1 cellular context compared by ENCODE assay signal in genomic region chr2:3536682-3537632, GRCh38.
TF ChIP-seq lines count a peak whose summit lies in the region.

No MANE protein-coding gene starts in this region.

TF ChIP-seq in HepG2, 621 proteins besides CTCF, POLR2A, EP300 and RAD21 (continued from another document and continues in another):
- TF ChIP-seq, protein P1, sequence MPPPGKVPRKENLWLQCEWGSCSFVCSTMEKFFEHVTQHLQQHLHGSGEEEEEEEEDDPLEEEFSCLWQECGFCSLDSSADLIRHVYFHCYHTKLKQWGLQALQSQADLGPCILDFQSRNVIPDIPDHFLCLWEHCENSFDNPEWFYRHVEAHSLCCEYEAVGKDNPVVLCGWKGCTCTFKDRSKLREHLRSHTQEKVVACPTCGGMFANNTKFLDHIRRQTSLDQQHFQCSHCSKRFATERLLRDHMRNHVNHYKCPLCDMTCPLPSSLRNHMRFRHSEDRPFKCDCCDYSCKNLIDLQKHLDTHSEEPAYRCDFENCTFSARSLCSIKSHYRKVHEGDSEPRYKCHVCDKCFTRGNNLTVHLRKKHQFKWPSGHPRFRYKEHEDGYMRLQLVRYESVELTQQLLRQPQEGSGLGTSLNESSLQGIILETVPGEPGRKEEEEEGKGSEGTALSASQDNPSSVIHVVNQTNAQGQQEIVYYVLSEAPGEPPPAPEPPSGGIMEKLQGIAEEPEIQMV (CRISPR knock-in tag; IDR thresholded peaks at IDR 0.05; ENCODE audit: low read depth) = no peak
- TF ChIP-seq PATZ1 (CRISPR knock-in tag; IDR thresholded peaks at IDR 0.05) (peak; percentile 44; the same call in 1 of the 2 replicates), SIN3B (IDR thresholded peaks at IDR 0.05; ENCODE audit: low read length) (no peak), KMT2A (CRISPR knock-in tag; IDR thresholded peaks at IDR 0.05) (no peak; the same call in none of the 2 replicates), ESRRA (CRISPR knock-in tag; IDR thresholded peaks at IDR 0.05; ENCODE audit: low read depth) (no peak; the same call in 1 of the 2 replicates), MED13 (CRISPR knock-in tag; IDR thresholded peaks at IDR 0.05) (0 out of 2 replicates have a peak, but pooled peaks have one; percentile 24), ZNF335 (CRISPR knock-in tag; IDR thresholded peaks at IDR 0.05) (no peak), RBFOX2 (IDR thresholded peaks at IDR 0.05; ENCODE audit: low read depth, low read length) (peak; percentile 4; the same call in 1 of the 2 replicates), POGZ (CRISPR knock-in tag; IDR thresholded peaks at IDR 0.05) (peak; percentile 82), IRX3 (CRISPR knock-in tag; IDR thresholded peaks at IDR 0.05; ENCODE audit: borderline replicate concordance, low read depth) (no peak), HMGXB4 (CRISPR knock-in tag; IDR thresholded peaks at IDR 0.05; ENCODE audit: borderline replicate concordance in 1 of 2, low read depth in 1 of 2) (peak; percentile 91 to 94), PHF20 (CRISPR knock-in tag; IDR thresholded peaks at IDR 0.05) (peak; percentile 38; the same call in 1 of the 2 replicates), SIX4 (CRISPR knock-in tag; IDR thresholded peaks at IDR 0.05) (0 out of 2 replicates have a peak, but pooled peaks have one; percentile 53), IRF2 (CRISPR knock-in tag; IDR thresholded peaks at IDR 0.05) (peak; percentile 49; the same call in 1 of the 2 replicates), ZNF24 (IDR thresholded peaks at IDR 0.05) (no peak), NR2C2 (CRISPR knock-in tag; IDR thresholded peaks at IDR 0.05; ENCODE audit: borderline replicate concordance) (peak; percentile 66; the same call in 1 of the 2 replicates), ZNF256 (CRISPR knock-in tag; conservative IDR thresholded peaks at IDR 0.05) (0 out of 2 replicates have a peak, but pooled peaks have one; percentile 30), KDM3A (CRISPR knock-in tag; IDR thresholded peaks at IDR 0.05; ENCODE audit: low read depth) (0 out of 2 replicates have a peak, but pooled peaks have one; percentile 27), ZBTB33 (CRISPR knock-in tag; IDR thresholded peaks at IDR 0.05) (peak; percentile 23; the same call in 1 of the 2 replicates)
- TF ChIP-seq, protein P2, sequence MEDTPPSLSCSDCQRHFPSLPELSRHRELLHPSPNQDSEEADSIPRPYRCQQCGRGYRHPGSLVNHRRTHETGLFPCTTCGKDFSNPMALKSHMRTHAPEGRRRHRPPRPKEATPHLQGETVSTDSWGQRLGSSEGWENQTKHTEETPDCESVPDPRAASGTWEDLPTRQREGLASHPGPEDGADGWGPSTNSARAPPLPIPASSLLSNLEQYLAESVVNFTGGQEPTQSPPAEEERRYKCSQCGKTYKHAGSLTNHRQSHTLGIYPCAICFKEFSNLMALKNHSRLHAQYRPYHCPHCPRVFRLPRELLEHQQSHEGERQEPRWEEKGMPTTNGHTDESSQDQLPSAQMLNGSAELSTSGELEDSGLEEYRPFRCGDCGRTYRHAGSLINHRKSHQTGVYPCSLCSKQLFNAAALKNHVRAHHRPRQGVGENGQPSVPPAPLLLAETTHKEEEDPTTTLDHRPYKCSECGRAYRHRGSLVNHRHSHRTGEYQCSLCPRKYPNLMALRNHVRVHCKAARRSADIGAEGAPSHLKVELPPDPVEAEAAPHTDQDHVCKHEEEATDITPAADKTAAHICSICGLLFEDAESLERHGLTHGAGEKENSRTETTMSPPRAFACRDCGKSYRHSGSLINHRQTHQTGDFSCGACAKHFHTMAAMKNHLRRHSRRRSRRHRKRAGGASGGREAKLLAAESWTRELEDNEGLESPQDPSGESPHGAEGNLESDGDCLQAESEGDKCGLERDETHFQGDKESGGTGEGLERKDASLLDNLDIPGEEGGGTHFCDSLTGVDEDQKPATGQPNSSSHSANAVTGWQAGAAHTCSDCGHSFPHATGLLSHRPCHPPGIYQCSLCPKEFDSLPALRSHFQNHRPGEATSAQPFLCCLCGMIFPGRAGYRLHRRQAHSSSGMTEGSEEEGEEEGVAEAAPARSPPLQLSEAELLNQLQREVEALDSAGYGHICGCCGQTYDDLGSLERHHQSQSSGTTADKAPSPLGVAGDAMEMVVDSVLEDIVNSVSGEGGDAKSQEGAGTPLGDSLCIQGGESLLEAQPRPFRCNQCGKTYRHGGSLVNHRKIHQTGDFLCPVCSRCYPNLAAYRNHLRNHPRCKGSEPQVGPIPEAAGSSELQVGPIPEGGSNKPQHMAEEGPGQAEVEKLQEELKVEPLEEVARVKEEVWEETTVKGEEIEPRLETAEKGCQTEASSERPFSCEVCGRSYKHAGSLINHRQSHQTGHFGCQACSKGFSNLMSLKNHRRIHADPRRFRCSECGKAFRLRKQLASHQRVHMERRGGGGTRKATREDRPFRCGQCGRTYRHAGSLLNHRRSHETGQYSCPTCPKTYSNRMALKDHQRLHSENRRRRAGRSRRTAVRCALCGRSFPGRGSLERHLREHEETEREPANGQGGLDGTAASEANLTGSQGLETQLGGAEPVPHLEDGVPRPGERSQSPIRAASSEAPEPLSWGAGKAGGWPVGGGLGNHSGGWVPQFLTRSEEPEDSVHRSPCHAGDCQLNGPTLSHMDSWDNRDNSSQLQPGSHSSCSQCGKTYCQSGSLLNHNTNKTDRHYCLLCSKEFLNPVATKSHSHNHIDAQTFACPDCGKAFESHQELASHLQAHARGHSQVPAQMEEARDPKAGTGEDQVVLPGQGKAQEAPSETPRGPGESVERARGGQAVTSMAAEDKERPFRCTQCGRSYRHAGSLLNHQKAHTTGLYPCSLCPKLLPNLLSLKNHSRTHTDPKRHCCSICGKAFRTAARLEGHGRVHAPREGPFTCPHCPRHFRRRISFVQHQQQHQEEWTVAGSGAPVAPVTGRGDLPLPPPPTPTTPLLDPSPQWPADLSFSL (CRISPR knock-in tag; IDR thresholded peaks at IDR 0.05) = no peak
- TF ChIP-seq, protein P3, sequence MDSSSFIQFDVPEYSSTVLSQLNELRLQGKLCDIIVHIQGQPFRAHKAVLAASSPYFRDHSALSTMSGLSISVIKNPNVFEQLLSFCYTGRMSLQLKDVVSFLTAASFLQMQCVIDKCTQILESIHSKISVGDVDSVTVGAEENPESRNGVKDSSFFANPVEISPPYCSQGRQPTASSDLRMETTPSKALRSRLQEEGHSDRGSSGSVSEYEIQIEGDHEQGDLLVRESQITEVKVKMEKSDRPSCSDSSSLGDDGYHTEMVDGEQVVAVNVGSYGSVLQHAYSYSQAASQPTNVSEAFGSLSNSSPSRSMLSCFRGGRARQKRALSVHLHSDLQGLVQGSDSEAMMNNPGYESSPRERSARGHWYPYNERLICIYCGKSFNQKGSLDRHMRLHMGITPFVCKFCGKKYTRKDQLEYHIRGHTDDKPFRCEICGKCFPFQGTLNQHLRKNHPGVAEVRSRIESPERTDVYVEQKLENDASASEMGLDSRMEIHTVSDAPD (CRISPR knock-in tag; IDR thresholded peaks at IDR 0.05) = no peak
- TF ChIP-seq, protein P4, sequence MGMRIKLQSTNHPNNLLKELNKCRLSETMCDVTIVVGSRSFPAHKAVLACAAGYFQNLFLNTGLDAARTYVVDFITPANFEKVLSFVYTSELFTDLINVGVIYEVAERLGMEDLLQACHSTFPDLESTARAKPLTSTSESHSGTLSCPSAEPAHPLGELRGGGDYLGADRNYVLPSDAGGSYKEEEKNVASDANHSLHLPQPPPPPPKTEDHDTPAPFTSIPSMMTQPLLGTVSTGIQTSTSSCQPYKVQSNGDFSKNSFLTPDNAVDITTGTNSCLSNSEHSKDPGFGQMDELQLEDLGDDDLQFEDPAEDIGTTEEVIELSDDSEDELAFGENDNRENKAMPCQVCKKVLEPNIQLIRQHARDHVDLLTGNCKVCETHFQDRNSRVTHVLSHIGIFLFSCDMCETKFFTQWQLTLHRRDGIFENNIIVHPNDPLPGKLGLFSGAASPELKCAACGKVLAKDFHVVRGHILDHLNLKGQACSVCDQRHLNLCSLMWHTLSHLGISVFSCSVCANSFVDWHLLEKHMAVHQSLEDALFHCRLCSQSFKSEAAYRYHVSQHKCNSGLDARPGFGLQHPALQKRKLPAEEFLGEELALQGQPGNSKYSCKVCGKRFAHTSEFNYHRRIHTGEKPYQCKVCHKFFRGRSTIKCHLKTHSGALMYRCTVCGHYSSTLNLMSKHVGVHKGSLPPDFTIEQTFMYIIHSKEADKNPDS (CRISPR knock-in tag; IDR thresholded peaks at IDR 0.05) = 0 out of 2 replicates have a peak, but pooled peaks have one; percentile 4
- TF ChIP-seq, protein P5, sequence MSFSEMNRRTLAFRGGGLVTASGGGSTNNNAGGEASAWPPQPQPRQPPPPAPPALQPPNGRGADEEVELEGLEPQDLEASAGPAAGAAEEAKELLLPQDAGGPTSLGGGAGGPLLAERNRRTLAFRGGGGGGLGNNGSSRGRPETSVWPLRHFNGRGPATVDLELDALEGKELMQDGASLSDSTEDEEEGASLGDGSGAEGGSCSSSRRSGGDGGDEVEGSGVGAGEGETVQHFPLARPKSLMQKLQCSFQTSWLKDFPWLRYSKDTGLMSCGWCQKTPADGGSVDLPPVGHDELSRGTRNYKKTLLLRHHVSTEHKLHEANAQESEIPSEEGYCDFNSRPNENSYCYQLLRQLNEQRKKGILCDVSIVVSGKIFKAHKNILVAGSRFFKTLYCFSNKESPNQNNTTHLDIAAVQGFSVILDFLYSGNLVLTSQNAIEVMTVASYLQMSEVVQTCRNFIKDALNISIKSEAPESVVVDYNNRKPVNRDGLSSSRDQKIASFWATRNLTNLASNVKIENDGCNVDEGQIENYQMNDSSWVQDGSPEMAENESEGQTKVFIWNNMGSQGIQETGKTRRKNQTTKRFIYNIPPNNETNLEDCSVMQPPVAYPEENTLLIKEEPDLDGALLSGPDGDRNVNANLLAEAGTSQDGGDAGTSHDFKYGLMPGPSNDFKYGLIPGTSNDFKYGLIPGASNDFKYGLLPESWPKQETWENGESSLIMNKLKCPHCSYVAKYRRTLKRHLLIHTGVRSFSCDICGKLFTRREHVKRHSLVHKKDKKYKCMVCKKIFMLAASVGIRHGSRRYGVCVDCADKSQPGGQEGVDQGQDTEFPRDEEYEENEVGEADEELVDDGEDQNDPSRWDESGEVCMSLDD (CRISPR knock-in tag; IDR thresholded peaks at IDR 0.05; ENCODE audit: borderline replicate concordance) = 0 out of 2 replicates have a peak, but pooled peaks have one; percentile 45
- TF ChIP-seq, protein P6, sequence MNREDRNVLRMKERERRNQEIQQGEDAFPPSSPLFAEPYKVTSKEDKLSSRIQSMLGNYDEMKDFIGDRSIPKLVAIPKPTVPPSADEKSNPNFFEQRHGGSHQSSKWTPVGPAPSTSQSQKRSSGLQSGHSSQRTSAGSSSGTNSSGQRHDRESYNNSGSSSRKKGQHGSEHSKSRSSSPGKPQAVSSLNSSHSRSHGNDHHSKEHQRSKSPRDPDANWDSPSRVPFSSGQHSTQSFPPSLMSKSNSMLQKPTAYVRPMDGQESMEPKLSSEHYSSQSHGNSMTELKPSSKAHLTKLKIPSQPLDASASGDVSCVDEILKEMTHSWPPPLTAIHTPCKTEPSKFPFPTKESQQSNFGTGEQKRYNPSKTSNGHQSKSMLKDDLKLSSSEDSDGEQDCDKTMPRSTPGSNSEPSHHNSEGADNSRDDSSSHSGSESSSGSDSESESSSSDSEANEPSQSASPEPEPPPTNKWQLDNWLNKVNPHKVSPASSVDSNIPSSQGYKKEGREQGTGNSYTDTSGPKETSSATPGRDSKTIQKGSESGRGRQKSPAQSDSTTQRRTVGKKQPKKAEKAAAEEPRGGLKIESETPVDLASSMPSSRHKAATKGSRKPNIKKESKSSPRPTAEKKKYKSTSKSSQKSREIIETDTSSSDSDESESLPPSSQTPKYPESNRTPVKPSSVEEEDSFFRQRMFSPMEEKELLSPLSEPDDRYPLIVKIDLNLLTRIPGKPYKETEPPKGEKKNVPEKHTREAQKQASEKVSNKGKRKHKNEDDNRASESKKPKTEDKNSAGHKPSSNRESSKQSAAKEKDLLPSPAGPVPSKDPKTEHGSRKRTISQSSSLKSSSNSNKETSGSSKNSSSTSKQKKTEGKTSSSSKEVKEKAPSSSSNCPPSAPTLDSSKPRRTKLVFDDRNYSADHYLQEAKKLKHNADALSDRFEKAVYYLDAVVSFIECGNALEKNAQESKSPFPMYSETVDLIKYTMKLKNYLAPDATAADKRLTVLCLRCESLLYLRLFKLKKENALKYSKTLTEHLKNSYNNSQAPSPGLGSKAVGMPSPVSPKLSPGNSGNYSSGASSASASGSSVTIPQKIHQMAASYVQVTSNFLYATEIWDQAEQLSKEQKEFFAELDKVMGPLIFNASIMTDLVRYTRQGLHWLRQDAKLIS (CRISPR knock-in tag; IDR thresholded peaks at IDR 0.05) = no peak
